ENCODE assay signal across 2 cellular contexts in genomic region chr10:71278691-71279588, GRCh38.
A peak's percentile ranks its signal among the peaks of the same experiment; 100 is the strongest.
TF ChIP-seq lines count a peak whose summit lies in the region.

No MANE protein-coding gene starts in this region.

TF ChIP-seq in IMR-90, 13 proteins besides CTCF, POLR2A, EP300 and RAD21:
- no peak for TF ChIP-seq USF2 (IDR thresholded peaks at IDR 0.05; ENCODE audit: low read depth, low read length)

TF ChIP-seq in K562, 482 proteins besides CTCF, POLR2A, EP300 and RAD21:
- TF ChIP-seq CEBPG (CRISPR knock-in tag; IDR thresholded peaks at IDR 0.05) (peak; percentile 33; the same call in 1 of the 2 replicates), CEBPG (tag; conservative IDR thresholded peaks at IDR 0.05 in 1 of 2, IDR thresholded peaks at IDR 0.05 in 1 of 2) (no peak), IFI16 (CRISPR knock-in tag; IDR thresholded peaks at IDR 0.05) (no peak), ZNF740 (CRISPR knock-in tag; IDR thresholded peaks at IDR 0.05) (no peak), ZNF740 (tag; IDR thresholded peaks at IDR 0.05) (0 out of 4 replicates have a peak, but pooled peaks of 1 of the 2 experiments have one; percentile 12), POLR2G (IDR thresholded peaks at IDR 0.05; ENCODE audit: low read depth, low read length) (0 out of 2 replicates have a peak, but pooled peaks have one; percentile 5), NR1H2 (CRISPR knock-in tag; IDR thresholded peaks at IDR 0.05) (no peak)
